In genomic region chr1:236795035-236795756, GRCh38 we compare ENCODE assay signal across 8 cellular contexts. TPM values are rescaled to one million over a fixed set of nuclear protein-coding genes. Genes with fewer than 3 reads are reported as not detected.
A peak's percentile ranks its signal among the peaks of the same experiment; 100 is the strongest.
DNase-seq lines count a peak whose midpoint lies in the region; ATAC-seq, FAIRE-seq and TF ChIP-seq lines count a peak whose summit lies in the region.

MTR (plus strand) TSS chr1:236795292; CDS start chr1:236795704, 412 bp downstream.

- H3K27me3 ChIP-seq in HUES64 (ENCODE audit: insufficient read depth, low read length) (peaks cover 22% of the 10 kb centered on the region; the same call in 1 of the 2 replicates), OCI-LY1 (ENCODE audit: insufficient read depth, low read length) (no peaks in the 10 kb centered on the region)

- no peaks in the 10 kb centered on the region for H3K9me3 ChIP-seq in HUES64 (ENCODE audit: insufficient read depth, low read depth, low read length)
- no peaks in the 10 kb centered on the region for H3K9me3 ChIP-seq in OCI-LY1 (ENCODE audit: low read length)
- H3K9me3 ChIP-seq in mesodermal cell (ENCODE audit: control insufficient read depth, low read length): no peaks in the 10 kb centered on the region

- no peaks in the 10 kb centered on the region for H3K9me2 ChIP-seq in OCI-LY1 (ENCODE audit: low read depth, low read length)

- H3F3A ChIP-seq in OCI-LY1 (ENCODE audit: insufficient read depth, low read length): no peaks in the 10 kb centered on the region

- no peaks in the 10 kb centered on the region for H3K9me3 Mint-ChIP-seq in Calu3 (ENCODE audit: low read depth, unreplicated experiment)

- peak; percentile 96 for FAIRE-seq in endometrium (lab: Jason Lieb, UNC)

- H3K4me3 ChIP-seq in HUES64 (ENCODE audit: low read length): peak within 1 kb of the TSS; percentile 93
- H3K4me3 ChIP-seq in OCI-LY1 (ENCODE audit: low read depth, low read length, poor library complexity, severe bottlenecking): peak within 1 kb of the TSS; percentile 97
- peak within 1 kb of the TSS; percentile 90 for H3K4me3 ChIP-seq in mesodermal cell (ENCODE audit: extremely low read depth, insufficient read depth, low read length, poor library complexity, severe bottlenecking)

- no peaks in the 10 kb centered on the region; the same call in 1 of the 2 replicates for H3K4me1 ChIP-seq in HUES64 (ENCODE audit: insufficient read depth, low read length)
- H3K4me1 ChIP-seq in OCI-LY1 (ENCODE audit: insufficient read depth, low read length, severe bottlenecking): peaks cover 32% of the 10 kb centered on the region
- peaks cover 6% of the 10 kb centered on the region for H3K4me1 ChIP-seq in mesodermal cell (ENCODE audit: control insufficient read depth, insufficient read depth, low read length, poor library complexity, severe bottlenecking)

- H3K27ac ChIP-seq in HUES64 (ENCODE audit: low read depth, low read length) (no peak within 1 kb of the TSS), OCI-LY1 (ENCODE audit: low read depth, low read length, poor library complexity, severe bottlenecking) (peak within 1 kb of the TSS; percentile 71), mesodermal cell (ENCODE audit: low read depth, low read length, severe bottlenecking) (peak within 1 kb of the TSS; percentile 77)

- H3K27me3 Mint-ChIP-seq in Calu3 (ENCODE audit: unreplicated experiment): no peaks in the 10 kb centered on the region

- peak within 1 kb of the TSS; percentile 92 for H3K4me2 ChIP-seq in OCI-LY1 (ENCODE audit: low read length)

- intact Hi-C loops in Calu3 (cut with micrococcal nuclease; ENCODE audit: unreplicated experiment): loop anchor here (1.0 to 5.0 kb wide), 2 partner anchors 13 to 38 kb away; no protein-coding TSS in a partner anchor

- under 1% methylated on average over 67 of the region's 67 CpGs for WGBS in HUES64
- 0% methylated on average over 57 to 64 of the region's 67 CpGs for WGBS in mesodermal cell (ENCODE audit: insufficient coverage in 2 of 2), 2 experiments

- H3K36me3 ChIP-seq in HUES64 (ENCODE audit: insufficient read depth, low read length) (no peaks in the 10 kb centered on the region), OCI-LY1 (ENCODE audit: insufficient read depth, low read length) (peaks cover 5% of the 10 kb centered on the region; the same call in 1 of the 2 replicates), mesodermal cell (ENCODE audit: control insufficient read depth, insufficient read depth, low read length) (peaks cover 4% of the 10 kb centered on the region)

- BruUV-seq in Calu3 (replicated peaks; lab: Mats Ljungman, UMichigan): no TSS peak

- no peaks in the 10 kb centered on the region for H4K20me1 ChIP-seq in OCI-LY1 (ENCODE audit: insufficient read depth, low read length)

- peaks cover 21% of the 10 kb centered on the region for H3K36me3 Mint-ChIP-seq in Calu3 (ENCODE audit: insufficient read depth, unreplicated experiment)

- peaks cover 39% of the 10 kb centered on the region for H3K79me2 ChIP-seq in OCI-LY1 (ENCODE audit: insufficient read depth, low read length)

- TF ChIP-seq CTCF in Calu3 (IDR thresholded peaks at IDR 0.05; ENCODE audit: unreplicated experiment) (no peak), OCI-LY1 (IDR thresholded peaks at IDR 0.05; ENCODE audit: low read length) (no peak)

- H3K4me1 Mint-ChIP-seq in Calu3 (ENCODE audit: low read depth, unreplicated experiment): peaks cover 9% of the 10 kb centered on the region

- peak within 1 kb of the TSS; percentile 92 for H2AFZ ChIP-seq in OCI-LY1 (ENCODE audit: low read length)

- ATAC-seq in GM21447 (IDR thresholded peaks at IDR 0.05; ENCODE audit: unreplicated experiment): peak; percentile 97

- peak within 1 kb of the TSS; percentile 95 for H3K27ac Mint-ChIP-seq in Calu3 (ENCODE audit: unreplicated experiment)

- DNase-seq in Calu3: peak; percentile 99
- peak; percentile 97 for DNase-seq in activated CD8-positive, alpha-beta memory T cell treated with anti-CD3 and anti-CD28 coated beads, Interleukin-2, amount 50 U/mL, for 4 hours
- peak; percentile 88 to 94 for DNase-seq in stimulated activated CD8-positive, alpha-beta memory T cell treated with anti-CD3 and anti-CD28 coated beads, Interleukin-15, amount 100 ng/mL, for 4 hours (ENCODE audit: low read depth in 2 of 2)

- H3K9ac ChIP-seq in HUES64 (ENCODE audit: low read depth, low read length): peak within 1 kb of the TSS; percentile 77
- peak within 1 kb of the TSS; percentile 94 for H3K9ac ChIP-seq in OCI-LY1 (ENCODE audit: low read length)

- CTCF ChIA-PET in Calu3 (lab: Charles Lee): interaction anchor here (0.7 to 1.6 kb wide), 6 partner anchors 13 to 727 kb away, joined by 3 to 15 read pairs (median 5); partner anchors contain the start of gene HEATR1

- peak within 1 kb of the TSS; percentile 97 for H3K4me3 Mint-ChIP-seq in Calu3 (ENCODE audit: low read depth, unreplicated experiment)

RNA-seq across cellular contexts. Expression of gene MTR, which starts in this region (rescaled TPM):
- total RNA-seq in Calu3 (2022): 30.4 and 37.0 TPM in 2 replicates
- polyA plus RNA-seq in HUES64 (2013, experiment 1 of 2): 7.2 TPM
- polyA plus RNA-seq in HUES64 (2013, experiment 2 of 2): 8.7 TPM
- polyA plus RNA-seq in mesodermal cell (2013, experiment 1 of 2): 14.8 TPM
- polyA plus RNA-seq in mesodermal cell (2013, experiment 2 of 2): 15.3 TPM
